ENCODE assay signal across 30 cellular contexts in genomic region chr10:71015674-71016073, GRCh38.
DNase-seq lines count a peak whose midpoint lies in the region; ATAC-seq and TF ChIP-seq lines count a peak whose summit lies in the region.
"Had no signal": no experiment of that assay in that cellular context is flagged by ENCODE, and none has a peak within 500 bp of the region (broad histone marks: within the 10 kb centered on the region; RNA-seq: fewer than 3 reads in every experiment).

No MANE protein-coding gene starts in this region.

- no peaks in the 10 kb centered on the region for H3K27me3 ChIP-seq in Loucy (ENCODE audit: insufficient read depth, low read length, poor library complexity, severe bottlenecking)
- H3K27me3 ChIP-seq: ascending aorta, cardiac muscle cell, colonic mucosa, upper lobe of left lung had no signal

- H3K9me3 Mint-ChIP-seq in activated CD4-positive, alpha-beta memory T cell treated with anti-CD3 and anti-CD28 coated beads, Interleukin-2, amount 10 ng/mL, durations not matched to agents 7 days and 5 days: no peaks in the 10 kb centered on the region
- H3K9me3 Mint-ChIP-seq in activated CD4-positive, alpha-beta memory T cell treated with anti-CD3 and anti-CD28 coated beads for 36 hours: no peaks in the 10 kb centered on the region
- H3K9me3 Mint-ChIP-seq in activated CD8-positive, alpha-beta T cell treated with anti-CD3 and anti-CD28 coated beads for 36 hours: no peaks in the 10 kb centered on the region
- H3K9me3 Mint-ChIP-seq: activated T-cell treated with anti-CD3 and anti-CD28 coated beads, Interleukin-2, amount 50 U/mL, for 24 hours; CD4-positive, alpha-beta T cell; naive thymus-derived CD4-positive, alpha-beta T cell; stimulated activated memory B cell treated with anti-CD40 and anti-IgM and Interleukin-4, amounts not matched to agents 10 μg/mL and 1 μg/mL and 100 μg/mL, for 72 hours had no signal

- CTCF ChIA-PET in activated CD4-positive, alpha-beta memory T cell treated with anti-CD3 and anti-CD28 coated beads, Interleukin-2, amount 10 ng/mL, durations not matched to agents 7 days and 5 days (lab: Charles Lee): no interaction called here
- CTCF ChIA-PET in activated CD4-positive, alpha-beta memory T cell treated with anti-CD3 and anti-CD28 coated beads for 36 hours (lab: Charles Lee): no interaction called here
- CTCF ChIA-PET in activated CD8-positive, alpha-beta T cell treated with anti-CD3 and anti-CD28 coated beads for 36 hours (lab: Charles Lee): no interaction called here

- H3K4me3 Mint-ChIP-seq in activated CD4-positive, alpha-beta memory T cell treated with anti-CD3 and anti-CD28 coated beads, Interleukin-2, amount 10 ng/mL, durations not matched to agents 7 days and 5 days: no peak overlapping the region
- no peak overlapping the region for H3K4me3 Mint-ChIP-seq in activated CD4-positive, alpha-beta memory T cell treated with anti-CD3 and anti-CD28 coated beads for 36 hours
- H3K4me3 Mint-ChIP-seq in activated CD8-positive, alpha-beta T cell treated with anti-CD3 and anti-CD28 coated beads for 36 hours: no peak overlapping the region
- H3K4me3 Mint-ChIP-seq: activated naive CD8-positive, alpha-beta T cell; activated T-cell treated with anti-CD3 and anti-CD28 coated beads, Interleukin-2, amount 50 U/mL, for 24 hours; CD4-positive, alpha-beta T cell; naive thymus-derived CD4-positive, alpha-beta T cell; stimulated activated memory B cell treated with anti-CD40 and anti-IgM and Interleukin-4, amounts not matched to agents 10 μg/mL and 1 μg/mL and 100 μg/mL, for 72 hours had no signal

- no peak overlapping the region for H3K9ac ChIP-seq in Loucy (ENCODE audit: low read depth, low read length, poor library complexity, severe bottlenecking)

- H3K27me3 Mint-ChIP-seq in activated CD4-positive, alpha-beta memory T cell treated with anti-CD3 and anti-CD28 coated beads, Interleukin-2, amount 10 ng/mL, durations not matched to agents 7 days and 5 days: peaks cover 6% of the 10 kb centered on the region
- H3K27me3 Mint-ChIP-seq in activated CD4-positive, alpha-beta memory T cell treated with anti-CD3 and anti-CD28 coated beads for 36 hours: peaks cover 5% of the 10 kb centered on the region
- peaks cover 2% of the 10 kb centered on the region for H3K27me3 Mint-ChIP-seq in activated CD8-positive, alpha-beta T cell treated with anti-CD3 and anti-CD28 coated beads for 36 hours

- H3K4me2 ChIP-seq in Loucy (ENCODE audit: low read depth, low read length, poor library complexity, severe bottlenecking): peak overlapping the region; percentile 30

- intact Hi-C loops in activated CD4-positive, alpha-beta memory T cell treated with anti-CD3 and anti-CD28 coated beads for 36 hours (cut with micrococcal nuclease): no loop called here
- intact Hi-C loops in activated CD8-positive, alpha-beta T cell treated with anti-CD3 and anti-CD28 coated beads for 36 hours (cut with micrococcal nuclease): no loop called here

- H3K27ac Mint-ChIP-seq in activated CD4-positive, alpha-beta memory T cell treated with anti-CD3 and anti-CD28 coated beads, Interleukin-2, amount 10 ng/mL, durations not matched to agents 7 days and 5 days: no peak overlapping the region
- H3K27ac Mint-ChIP-seq in activated CD4-positive, alpha-beta memory T cell treated with anti-CD3 and anti-CD28 coated beads for 36 hours: no peak overlapping the region
- no peak overlapping the region for H3K27ac Mint-ChIP-seq in activated CD8-positive, alpha-beta T cell treated with anti-CD3 and anti-CD28 coated beads for 36 hours
- H3K27ac Mint-ChIP-seq: activated naive CD8-positive, alpha-beta T cell; activated T-cell treated with anti-CD3 and anti-CD28 coated beads, Interleukin-2, amount 50 U/mL, for 24 hours; CD4-positive, alpha-beta T cell; naive thymus-derived CD4-positive, alpha-beta T cell; stimulated activated memory B cell treated with anti-CD40 and anti-IgM and Interleukin-4, amounts not matched to agents 10 μg/mL and 1 μg/mL and 100 μg/mL, for 72 hours had no signal

- H3K9me3 ChIP-seq in Loucy (ENCODE audit: insufficient read depth, low read depth, low read length): no peaks in the 10 kb centered on the region
- H3K9me3 ChIP-seq: ascending aorta, colonic mucosa, suprapubic skin, upper lobe of left lung had no signal

- peaks cover 5% of the 10 kb centered on the region for H3K4me1 Mint-ChIP-seq in activated CD4-positive, alpha-beta memory T cell treated with anti-CD3 and anti-CD28 coated beads, Interleukin-2, amount 10 ng/mL, durations not matched to agents 7 days and 5 days
- H3K4me1 Mint-ChIP-seq in activated CD4-positive, alpha-beta memory T cell treated with anti-CD3 and anti-CD28 coated beads for 36 hours (ENCODE audit: low read depth): no peaks in the 10 kb centered on the region
- H3K4me1 Mint-ChIP-seq in activated CD8-positive, alpha-beta T cell treated with anti-CD3 and anti-CD28 coated beads for 36 hours (ENCODE audit: low read depth): peaks cover 5% of the 10 kb centered on the region
- H3K4me1 Mint-ChIP-seq: stimulated activated memory B cell treated with anti-CD40 and anti-IgM and Interleukin-4, amounts not matched to agents 10 μg/mL and 1 μg/mL and 100 μg/mL, for 72 hours had no signal

- no peaks in the 10 kb centered on the region for H3K36me3 ChIP-seq in Loucy (ENCODE audit: insufficient read depth, low read length)
- H3K36me3 ChIP-seq: ascending aorta, cardiac muscle cell, colonic mucosa, suprapubic skin, upper lobe of left lung had no signal

- no peak overlapping the region for H3K4me3 ChIP-seq in Loucy (ENCODE audit: low read length, poor library complexity, severe bottlenecking)
- H3K4me3 ChIP-seq: ascending aorta, cardiac muscle cell, colonic mucosa, suprapubic skin, upper lobe of left lung had no signal

- H4K20me1 ChIP-seq in Loucy (ENCODE audit: insufficient read depth, low read length, poor library complexity, severe bottlenecking): no peaks in the 10 kb centered on the region

- DNase-seq in activated CD4-positive, alpha-beta memory T cell treated with anti-CD3 and anti-CD28 coated beads, Interleukin-2, amount 10 ng/mL, durations not matched to agents 7 days and 5 days: peak; percentile 18
- no peak for DNase-seq in activated CD4-positive, alpha-beta memory T cell treated with anti-CD3 and anti-CD28 coated beads for 36 hours
- peak; percentile 38 for DNase-seq in activated CD8-positive, alpha-beta T cell treated with anti-CD3 and anti-CD28 coated beads for 36 hours
- peak; percentile 50 to 81 for DNase-seq in lung microvascular endothelial cell (ENCODE audit: low read depth in 2 of 2)
- no peak for DNase-seq in stimulated activated CD4-positive, alpha-beta T cell treated with anti-CD3 and anti-CD28 coated beads, Interleukin-4, amount 100 ng/mL, for 24 hours
- DNase-seq: 8988T; activated effector memory CD4-positive, alpha-beta T cell treated with anti-CD3 and anti-CD28 coated beads, Interleukin-2, amount 50 U/mL, for 16 hours; activated T-cell treated with anti-CD3 and anti-CD28 coated beads, Interleukin-2, amount 50 U/mL, for 24 hours; CD4-positive, alpha-beta T cell; colonic mucosa; DND-41; effector memory CD4-positive, alpha-beta T cell; erythroblast; midbrain; naive thymus-derived CD4-positive, alpha-beta T cell; NCI-H1417 treated with DMSO at 0.1 percent for 48 hours; NCI-H2029 treated with DMSO at 0.1 percent for 48 hours; NCI-H524 treated with DMSO at 0.1 percent for 48 hours; occipital lobe; Right ventricle myocardium superior; upper lobe of left lung had no signal

- no peak for TF ChIP-seq CTCF in Loucy (conservative IDR thresholded peaks at IDR 0.05; ENCODE audit: low read length)
- TF ChIP-seq CTCF in activated CD8-positive, alpha-beta T cell treated with anti-CD3 and anti-CD28 coated beads for 36 hours (IDR thresholded peaks at IDR 0.05): no peak

- POLR2A ChIA-PET in activated CD4-positive, alpha-beta memory T cell treated with anti-CD3 and anti-CD28 coated beads, Interleukin-2, amount 10 ng/mL, durations not matched to agents 7 days and 5 days (lab: Charles Lee): no interaction called here
- POLR2A ChIA-PET in activated CD4-positive, alpha-beta memory T cell treated with anti-CD3 and anti-CD28 coated beads for 36 hours (lab: Charles Lee): no interaction called here
- POLR2A ChIA-PET in activated CD8-positive, alpha-beta T cell treated with anti-CD3 and anti-CD28 coated beads for 36 hours (lab: Charles Lee): no interaction called here

- peaks cover 8% of the 10 kb centered on the region for H3K4me1 ChIP-seq in Loucy (ENCODE audit: insufficient read depth, low read length, poor library complexity, severe bottlenecking)
- H3K4me1 ChIP-seq: ascending aorta, colonic mucosa, suprapubic skin, upper lobe of left lung had no signal

- no peaks in the 10 kb centered on the region for H3K79me2 ChIP-seq in Loucy (ENCODE audit: insufficient read depth, low read length)

- no peaks in the 10 kb centered on the region for H3K36me3 Mint-ChIP-seq in activated CD4-positive, alpha-beta memory T cell treated with anti-CD3 and anti-CD28 coated beads, Interleukin-2, amount 10 ng/mL, durations not matched to agents 7 days and 5 days (ENCODE audit: low read depth)
- H3K36me3 Mint-ChIP-seq in activated CD4-positive, alpha-beta memory T cell treated with anti-CD3 and anti-CD28 coated beads for 36 hours: no peaks in the 10 kb centered on the region
- no peaks in the 10 kb centered on the region for H3K36me3 Mint-ChIP-seq in activated CD8-positive, alpha-beta T cell treated with anti-CD3 and anti-CD28 coated beads for 36 hours (ENCODE audit: low read depth)
- H3K36me3 Mint-ChIP-seq: activated naive CD8-positive, alpha-beta T cell; naive thymus-derived CD4-positive, alpha-beta T cell; stimulated activated memory B cell treated with anti-CD40 and anti-IgM and Interleukin-4, amounts not matched to agents 10 μg/mL and 1 μg/mL and 100 μg/mL, for 72 hours had no signal

- H3K9me2 ChIP-seq in Loucy (replicated peaks; ENCODE audit: low read depth, low read length): no peaks in the 10 kb centered on the region

- no peaks in the 10 kb centered on the region for H3F3A ChIP-seq in Loucy (ENCODE audit: low read depth)

- peak; percentile 47 for ATAC-seq in activated CD8-positive, alpha-beta T cell treated with anti-CD3 and anti-CD28 coated beads for 36 hours
- no peak for ATAC-seq in GM21825 (IDR thresholded peaks at IDR 0.05; ENCODE audit: unreplicated experiment)
- ATAC-seq in GM21529 (IDR thresholded peaks at IDR 0.05; ENCODE audit: unreplicated experiment): no peak
- ATAC-seq: naive thymus-derived CD4-positive, alpha-beta T cell; Panc1; stimulated activated memory B cell treated with anti-CD40 and anti-IgM and Interleukin-4, amounts not matched to agents 10 μg/mL and 1 μg/mL and 100 μg/mL, for 72 hours had no signal

- H2AFZ ChIP-seq in Loucy (ENCODE audit: low read length): peak overlapping the region; percentile 62

Comparison
In these comparisons a context has a peak if more than half of its experiments do, and no peak if none do; other contexts are left out.
1. DNase-seq: peak in activated CD4-positive, alpha-beta memory T cell treated with anti-CD3 and anti-CD28 coated beads, Interleukin-2, amount 10 ng/mL, durations not matched to agents 7 days and 5 days (single experiment), activated CD8-positive, alpha-beta T cell treated with anti-CD3 and anti-CD28 coated beads for 36 hours (single experiment) and lung microvascular endothelial cell (2 of 2); none in activated CD4-positive, alpha-beta memory T cell treated with anti-CD3 and anti-CD28 coated beads for 36 hours (single experiment) and stimulated activated CD4-positive, alpha-beta T cell treated with anti-CD3 and anti-CD28 coated beads, Interleukin-4, amount 100 ng/mL, for 24 hours (single experiment).